1 cellular context compared by ENCODE assay signal in genomic region chr20:10319855-10320254, GRCh38.
TF ChIP-seq lines count a peak whose summit lies in the region.

No MANE protein-coding gene starts in this region.

TF ChIP-seq in HEK293, 187 proteins besides CTCF, POLR2A, EP300 and RAD21 (continued from another document):
- TF ChIP-seq ZNF449 (tag by site-specific recombination; IDR thresholded peaks at IDR 0.05) (no peak), ZNF140 (tag by site-specific recombination; IDR thresholded peaks at IDR 0.05) (no peak), SP3 (tag by site-specific recombination; IDR thresholded peaks at IDR 0.05) (no peak), ZNF670 (tag by site-specific recombination; IDR thresholded peaks at IDR 0.05; ENCODE audit: low read depth) (no peak), ZNF292 (tag by site-specific recombination; IDR thresholded peaks at IDR 0.05; ENCODE audit: borderline replicate concordance, low read depth) (no peak), SP7 (tag by site-specific recombination; IDR thresholded peaks at IDR 0.05) (0 out of 2 replicates have a peak, but pooled peaks have one; percentile 20), ZNF18 (tag by site-specific recombination; IDR thresholded peaks at IDR 0.05) (no peak), ZSCAN4 (tag by site-specific recombination; IDR thresholded peaks at IDR 0.05) (no peak), KLF1 (tag by site-specific recombination; IDR thresholded peaks at IDR 0.05) (peak; percentile 33; the same call in 1 of the 2 replicates), ZNF792 (tag by site-specific recombination; IDR thresholded peaks at IDR 0.05) (no peak), EGR2 (tag by site-specific recombination; IDR thresholded peaks at IDR 0.05; ENCODE audit: low read depth) (peak; percentile 98), ZNF280C (tag by site-specific recombination; IDR thresholded peaks at IDR 0.05) (no peak), ZFHX2 (tag by site-specific recombination; conservative IDR thresholded peaks at IDR 0.05) (peak; percentile 95), KLF17 (tag by site-specific recombination; IDR thresholded peaks at IDR 0.05) (no peak), HOXA7 (CRISPR knock-in tag; IDR thresholded peaks at IDR 0.05; ENCODE audit: borderline replicate concordance) (no peak), ZNF398 (tag by site-specific recombination; IDR thresholded peaks at IDR 0.05) (peak; percentile 52; the same call in 1 of the 2 replicates)
